Comparison of ENCODE assay signal across 18 cellular contexts in genomic region chr21:16865612-16866011, GRCh38.
"Had no signal": no experiment of that assay in that cellular context is flagged by ENCODE, and none has a peak within 500 bp of the region (broad histone marks: within the 10 kb centered on the region; RNA-seq: fewer than 3 reads in every experiment).

No MANE protein-coding gene starts in this region.

- H3K9me3 Mint-ChIP-seq: activated naive CD4-positive, alpha-beta T cell treated with anti-CD3 and anti-CD28 coated beads for 36 hours; activated T-cell treated with anti-CD3 and anti-CD28 coated beads, Interleukin-2, amount 50 U/mL, for 4 hours; stimulated activated naive CD8-positive, alpha-beta T cell treated with anti-CD3 and anti-CD28 coated beads, Interleukin-15, amount 100 ng/mL, for 72 hours had no signal

- H3K4me3 ChIP-seq: heart right ventricle, left ventricle myocardium inferior, prostate gland, right atrium auricular region, vagina had no signal

- H3K36me3 ChIP-seq: heart right ventricle, left ventricle myocardium inferior, prostate gland, right atrium auricular region, vagina had no signal

- H3K27me3 ChIP-seq: heart right ventricle, right atrium auricular region, vagina had no signal

- DNase-seq: activated CD4-positive, alpha-beta T cell treated with anti-CD3 and anti-CD28 coated beads, Interleukin-2, amount 10 ng/mL, durations not matched to agents 7 days and 5 days; activated CD8-positive, alpha-beta memory T cell treated with anti-CD3 and anti-CD28 coated beads, Interleukin-2, amount 50 U/mL, for 4 hours; activated naive CD4-positive, alpha-beta T cell treated with anti-CD3 and anti-CD28 coated beads for 36 hours; activated T-cell treated with anti-CD3 and anti-CD28 coated beads, Interleukin-2, amount 50 U/mL, for 4 hours; dermis blood vessel endothelial cell; heart right ventricle; kidney glomerular epithelial cell; left ventricle myocardium inferior; small intestine; stimulated activated CD4-positive, alpha-beta T cell treated with anti-CD3 and anti-CD28 coated beads, Interleukin-15, amount 100 ng/mL, for 24 hours; stimulated activated CD4-positive, alpha-beta T cell treated with anti-CD3 and anti-CD28 coated beads, Interleukin-4, amount 100 ng/mL, for 1 hour; stimulated activated naive CD8-positive, alpha-beta T cell treated with anti-CD3 and anti-CD28 coated beads, Interleukin-15, amount 100 ng/mL, for 72 hours; T-helper 1 cell; T-helper 9 cell; trophoblast cell had no signal

- H3K9me3 ChIP-seq: heart right ventricle, left ventricle myocardium inferior, prostate gland, right atrium auricular region, vagina had no signal

- H3K4me3 Mint-ChIP-seq: activated CD4-positive, alpha-beta T cell treated with anti-CD3 and anti-CD28 coated beads, Interleukin-2, amount 10 ng/mL, durations not matched to agents 7 days and 5 days; activated naive CD4-positive, alpha-beta T cell treated with anti-CD3 and anti-CD28 coated beads for 36 hours; activated T-cell treated with anti-CD3 and anti-CD28 coated beads, Interleukin-2, amount 50 U/mL, for 4 hours; stimulated activated naive CD8-positive, alpha-beta T cell treated with anti-CD3 and anti-CD28 coated beads, Interleukin-15, amount 100 ng/mL, for 72 hours had no signal

- H3K27me3 Mint-ChIP-seq: activated CD4-positive, alpha-beta T cell treated with anti-CD3 and anti-CD28 coated beads, Interleukin-2, amount 10 ng/mL, durations not matched to agents 7 days and 5 days; stimulated activated naive CD8-positive, alpha-beta T cell treated with anti-CD3 and anti-CD28 coated beads, Interleukin-15, amount 100 ng/mL, for 72 hours had no signal

- H3K4me1 ChIP-seq: heart right ventricle, left ventricle myocardium inferior, prostate gland, right atrium auricular region had no signal

- H3K4me1 Mint-ChIP-seq: activated CD4-positive, alpha-beta T cell treated with anti-CD3 and anti-CD28 coated beads, Interleukin-2, amount 10 ng/mL, durations not matched to agents 7 days and 5 days; stimulated activated naive CD8-positive, alpha-beta T cell treated with anti-CD3 and anti-CD28 coated beads, Interleukin-15, amount 100 ng/mL, for 72 hours had no signal

- H3K27ac Mint-ChIP-seq: activated CD4-positive, alpha-beta T cell treated with anti-CD3 and anti-CD28 coated beads, Interleukin-2, amount 10 ng/mL, durations not matched to agents 7 days and 5 days; activated naive CD4-positive, alpha-beta T cell treated with anti-CD3 and anti-CD28 coated beads for 36 hours; stimulated activated naive CD8-positive, alpha-beta T cell treated with anti-CD3 and anti-CD28 coated beads, Interleukin-15, amount 100 ng/mL, for 72 hours had no signal

- ATAC-seq: activated T-cell treated with anti-CD3 and anti-CD28 coated beads, Interleukin-2, amount 50 U/mL, for 4 hours; heart right ventricle; stimulated activated naive CD8-positive, alpha-beta T cell treated with anti-CD3 and anti-CD28 coated beads, Interleukin-15, amount 100 ng/mL, for 72 hours had no signal

- H3K27ac ChIP-seq: heart right ventricle, left ventricle myocardium inferior, prostate gland, right atrium auricular region, vagina had no signal
